In the genomic region with DNA sequence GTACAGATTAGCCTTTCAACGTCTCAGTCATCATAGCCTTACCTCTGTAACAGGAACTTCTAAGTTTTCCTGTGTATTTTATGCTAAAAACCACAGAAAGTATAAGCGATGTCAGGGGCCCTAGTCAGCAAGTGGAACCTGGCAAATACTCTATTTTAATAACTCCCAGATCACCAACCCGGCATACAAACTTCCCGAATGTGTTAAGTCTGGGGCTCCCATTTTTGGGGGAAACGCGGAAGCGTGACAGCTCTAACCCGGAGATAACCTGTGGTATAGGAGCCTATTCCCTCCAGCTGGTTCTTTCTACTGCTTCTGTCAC, we compare ENCODE assay signal across 8 cellular contexts. TPM values are rescaled to one million over a fixed set of nuclear protein-coding genes. Genes with fewer than 3 reads are reported as not detected.
A peak's percentile ranks its signal among the peaks of the same experiment; 100 is the strongest.
DNase-seq lines count a peak whose midpoint lies in the region; TF ChIP-seq lines count a peak whose summit lies in the region.

No MANE protein-coding gene starts in this region.

- DNase-seq in LNCaP clone FGC (ENCODE audit: low read depth): no peak
- DNase-seq in neural crest cell (ENCODE audit: low read depth, low spot score): no peak
- DNase-seq in stimulated activated CD4-positive, alpha-beta T cell treated with anti-CD3 and anti-CD28 coated beads, Interleukin-12 subunit alpha, Interleukin-12 subunit beta, amount 100 ng/mL, for 4 hours: no peak
- DNase-seq in SHP77 (lab: John Stamatoyannopoulos, UW): no peak
- no peak for DNase-seq in foreskin melanocyte
- DNase-seq in GM10266 (ENCODE audit: extremely low spot score): no peak

- peaks cover 57% of the 10 kb centered on the region for H3K36me3 Mint-ChIP-seq in dendritic cell treated with granulocyte-macrophage colony-stimulating factor and Interleukin-4, amounts not matched to agents 40 ng/mL and 50 ng/mL, for 4 days (ENCODE audit: low read depth)
- peaks cover 6% of the 10 kb centered on the region for H3K36me3 Mint-ChIP-seq in neural crest cell (ENCODE audit: low read depth)

- no peak for TF ChIP-seq CTCF in C4-2B (conservative IDR thresholded peaks at IDR 0.05)
- no peak for TF ChIP-seq CTCF in LNCaP clone FGC (IDR thresholded peaks at IDR 0.05; ENCODE audit: control insufficient read depth, extremely low read depth, insufficient read depth)
- no peak for TF ChIP-seq CTCF in neural crest cell (conservative IDR thresholded peaks at IDR 0.05)
- TF ChIP-seq CTCF in GM10266 (IDR thresholded peaks at IDR 0.05; ENCODE audit: control insufficient read depth, insufficient read depth, low read depth, missing control alignments): no peak

- no peaks in the 10 kb centered on the region for H3K27me3 Mint-ChIP-seq in dendritic cell treated with granulocyte-macrophage colony-stimulating factor and Interleukin-4, amounts not matched to agents 40 ng/mL and 50 ng/mL, for 4 days
- H3K27me3 Mint-ChIP-seq in neural crest cell (ENCODE audit: low read depth): no peaks in the 10 kb centered on the region

- H3K4me1 Mint-ChIP-seq in dendritic cell treated with granulocyte-macrophage colony-stimulating factor and Interleukin-4, amounts not matched to agents 40 ng/mL and 50 ng/mL, for 4 days (ENCODE audit: low read depth): peaks cover 32% of the 10 kb centered on the region
- peaks cover 15% of the 10 kb centered on the region for H3K4me1 Mint-ChIP-seq in neural crest cell

- intact Hi-C loops in dendritic cell treated with granulocyte-macrophage colony-stimulating factor and Interleukin-4, amounts not matched to agents 40 ng/mL and 50 ng/mL, for 4 days (cut with micrococcal nuclease): loop anchor here (1.0 kb wide), 1 partner anchor 87 kb away; a partner anchor contains a TSS

- H3K4me3 Mint-ChIP-seq in dendritic cell treated with granulocyte-macrophage colony-stimulating factor and Interleukin-4, amounts not matched to agents 40 ng/mL and 50 ng/mL, for 4 days: peak overlapping the region; percentile 98
- peak overlapping the region; percentile 100 for H3K4me3 Mint-ChIP-seq in neural crest cell

- peak overlapping the region; percentile 94 for H3K27ac Mint-ChIP-seq in dendritic cell treated with granulocyte-macrophage colony-stimulating factor and Interleukin-4, amounts not matched to agents 40 ng/mL and 50 ng/mL, for 4 days
- H3K27ac Mint-ChIP-seq in neural crest cell (ENCODE audit: unreplicated experiment): peak overlapping the region; percentile 96

- peak overlapping the region; percentile 100 for H3K4me3 ChIP-seq in LNCaP clone FGC (ENCODE audit: low read depth, low read length)

- H3K9me3 Mint-ChIP-seq in dendritic cell treated with granulocyte-macrophage colony-stimulating factor and Interleukin-4, amounts not matched to agents 40 ng/mL and 50 ng/mL, for 4 days: no peaks in the 10 kb centered on the region
- no peaks in the 10 kb centered on the region for H3K9me3 Mint-ChIP-seq in neural crest cell

- peak overlapping the region; percentile 97 for H3K27ac ChIP-seq in C4-2B

RNA-seq across cellular contexts. Expression of a gene that starts 0.6 kb away (rescaled TPM):
- 89.7 and 95.4 TPM in 2 replicates for total RNA-seq in neural crest cell

RNA-seq across cellular contexts. Expression of a gene that starts 19.4 kb away (rescaled TPM):
- total RNA-seq in neural crest cell: 111 and 115 TPM in 2 replicates
